ENCODE assay signal across 17 cellular contexts in the genomic region with DNA sequence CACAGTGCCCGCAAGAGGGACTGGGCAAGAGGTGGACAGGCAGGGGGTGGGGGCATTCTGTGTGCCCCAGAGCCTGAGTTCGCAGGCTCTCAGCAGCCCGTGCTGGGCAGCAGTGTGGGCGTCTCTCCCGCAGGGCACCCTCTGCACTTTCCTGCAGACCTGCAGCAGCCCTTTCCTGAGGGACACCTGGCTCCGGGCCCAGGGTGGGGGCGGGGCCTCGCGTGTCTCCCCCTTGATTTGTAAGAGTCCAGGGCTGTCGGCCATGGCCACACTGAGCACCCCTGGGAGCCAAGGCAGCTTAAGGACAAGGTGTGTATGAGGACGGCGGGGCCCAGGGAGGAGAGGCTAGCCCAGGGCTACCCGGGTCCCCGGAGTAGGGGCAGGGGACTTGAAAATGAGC. TPM values are rescaled to one million over a fixed set of nuclear protein-coding genes. Genes with fewer than 3 reads are reported as not detected.
A peak's percentile ranks its signal among the peaks of the same experiment; 100 is the strongest.
DNase-seq lines count a peak whose midpoint lies in the region; ATAC-seq, FAIRE-seq and TF ChIP-seq lines count a peak whose summit lies in the region.
"Had no signal": no experiment of that assay in that cellular context is flagged by ENCODE, and none has a peak within 500 bp of the region (broad histone marks: within the 10 kb centered on the region; RNA-seq: fewer than 3 reads in every experiment).

No MANE protein-coding gene starts in this region.

- H3K27ac ChIP-seq in K562 (ENCODE audit: extremely low read depth, low read depth, low read length) (no peak overlapping the region), lower lobe of right lung (peak overlapping the region; percentile 83), suprapubic skin (peak overlapping the region; percentile 59)

- no peaks in the 10 kb centered on the region for H3K9me3 ChIP-seq in Loucy (ENCODE audit: insufficient read depth, low read depth, low read length)
- no peaks in the 10 kb centered on the region for H3K9me3 ChIP-seq in K562 (replicated peaks; ENCODE audit: control insufficient read depth, insufficient read depth, low read depth, low read length)
- no peaks in the 10 kb centered on the region for H3K9me3 ChIP-seq in lower lobe of right lung
- H3K9me3 ChIP-seq in suprapubic skin, result no peaks in the 10 kb centered on the region
- H3K9me3 ChIP-seq: HAP-1, pancreas had no signal

- no peaks in the 10 kb centered on the region for H3K9me1 ChIP-seq in K562 (ENCODE audit: control insufficient read depth, insufficient read depth, low read length)

- CTCF ChIA-PET in K562 (lab: Yijun Ruan, JAX; ENCODE audit: low intra/inter-chr PET ratio), result no interaction called here

- no peaks in the 10 kb centered on the region for H3K36me3 Mint-ChIP-seq in activated T-helper 17 cell treated with anti-CD3 and anti-CD28 coated beads, Interleukin-2, amount 50 U/mL, for 72 hours (ENCODE audit: low read depth)
- H3K36me3 Mint-ChIP-seq: activated naive CD8-positive, alpha-beta T cell had no signal

- TF ChIP-seq RAD21 in K562 (CRISPR knock-in tag; conservative IDR thresholded peaks at IDR 0.05 in 1 of 2, IDR thresholded peaks at IDR 0.05 in 1 of 2), result no peak

- POLR2A ChIA-PET in K562 (lab: Yijun Ruan, JAX), result no interaction called here

- TF ChIP-seq EP300 in K562 (IDR thresholded peaks at IDR 0.05; ENCODE audit: low read length) (no peak), suprapubic skin (IDR thresholded peaks at IDR 0.05) (no peak)

- H3K36me3 ChIP-seq in Loucy (ENCODE audit: insufficient read depth, low read length) (no peaks in the 10 kb centered on the region), K562 (ENCODE audit: control insufficient read depth, insufficient read depth, low read length) (no peaks in the 10 kb centered on the region), lower lobe of right lung (no peaks in the 10 kb centered on the region), suprapubic skin (no peaks in the 10 kb centered on the region)
- H3K36me3 ChIP-seq: HAP-1, pancreas had no signal

- no peaks in the 10 kb centered on the region for H3K9me3 Mint-ChIP-seq in activated T-helper 17 cell treated with anti-CD3 and anti-CD28 coated beads, Interleukin-2, amount 50 U/mL, for 72 hours
- H3K9me3 Mint-ChIP-seq: T-helper 2 cell treated with Interferon-gamma antibody and Interleukin-4, amounts not matched to agents 5 μg/mL and 100 μg/mL, for 36 hours had no signal

- TF ChIP-seq CTCF in Loucy (conservative IDR thresholded peaks at IDR 0.05; ENCODE audit: low read length), result no peak
- no peak for TF ChIP-seq CTCF in K562 (IDR thresholded peaks at IDR 0.05 in 2 of 3, conservative IDR thresholded peaks at IDR 0.05 in 1 of 3; ENCODE audit: insufficient read depth in 2 of 3, low read depth in 1 of 3, low read length in 3 of 3)
- no peak for TF ChIP-seq CTCF in lower lobe of right lung (IDR thresholded peaks at IDR 0.05)
- TF ChIP-seq CTCF in suprapubic skin (IDR thresholded peaks at IDR 0.05), result no peak

- H3K79me2 ChIP-seq in Loucy (ENCODE audit: insufficient read depth, low read length) (no peaks in the 10 kb centered on the region), K562 (ENCODE audit: control insufficient read depth, insufficient read depth, low read length) (no peaks in the 10 kb centered on the region)

- H3K27me3 ChIP-seq in Loucy (ENCODE audit: insufficient read depth, low read length, poor library complexity, severe bottlenecking), result no peaks in the 10 kb centered on the region
- H3K27me3 ChIP-seq in K562 (ENCODE audit: control insufficient read depth in 2 of 2, insufficient read depth in 2 of 2, low read length in 2 of 2), result peaks cover 6 to 15% of the 10 kb centered on the region in 2 experiments; a peak in 3 of 5 replicates
- H3K27me3 ChIP-seq in lower lobe of right lung (ENCODE audit: low read depth), result no peaks in the 10 kb centered on the region
- H3K27me3 ChIP-seq in suprapubic skin, result no peaks in the 10 kb centered on the region
- H3K27me3 ChIP-seq: pancreas had no signal

- no peaks in the 10 kb centered on the region for H4K20me1 ChIP-seq in Loucy (ENCODE audit: insufficient read depth, low read length, poor library complexity, severe bottlenecking)
- H4K20me1 ChIP-seq in K562 (replicated peaks; ENCODE audit: control insufficient read depth, insufficient read depth, low read length), result no peaks in the 10 kb centered on the region

- H2AFZ ChIP-seq in Loucy (ENCODE audit: low read length) (no peak overlapping the region), K562 (ENCODE audit: low read depth, low read length) (no peak overlapping the region)

- 64% methylated on average over 10 of the region's 14 CpGs for WGBS in K562 (ENCODE audit: insufficient coverage, low coverage, missing lambda C conversion rate)
- 75% methylated on average over 2 of the region's 14 CpGs for WGBS in suprapubic skin

- H3K4me3 ChIP-seq in Loucy (ENCODE audit: low read length, poor library complexity, severe bottlenecking), result no peak overlapping the region
- no peak overlapping the region for H3K4me3 ChIP-seq in K562
- no peak overlapping the region for H3K4me3 ChIP-seq in lower lobe of right lung
- no peak overlapping the region for H3K4me3 ChIP-seq in suprapubic skin
- H3K4me3 ChIP-seq: GM12878, HAP-1, pancreas had no signal

- in situ Hi-C loops in K562 (cut with MboI), result no loop called here

- H3K4me1 ChIP-seq in Loucy (ENCODE audit: insufficient read depth, low read length, poor library complexity, severe bottlenecking) (peaks cover 18% of the 10 kb centered on the region), K562 (replicated peaks in 1 of 2; ENCODE audit: control insufficient read depth in 2 of 2, insufficient read depth in 2 of 2, low read length in 2 of 2) (peaks cover 11 to 72% of the 10 kb centered on the region in 2 experiments; a peak in 4 of 5 replicates), lower lobe of right lung (peaks cover 53% of the 10 kb centered on the region), suprapubic skin (peaks cover 59% of the 10 kb centered on the region)
- H3K4me1 ChIP-seq: HAP-1 had no signal

- FAIRE-seq in K562 (lab: Jason Lieb, UNC), result no peak
- FAIRE-seq: colon, GM12878, pancreas had no signal

- H3K9me2 ChIP-seq in Loucy (replicated peaks; ENCODE audit: low read depth, low read length), result no peaks in the 10 kb centered on the region

- no peak overlapping the region for H3K4me3 Mint-ChIP-seq in activated T-helper 17 cell treated with anti-CD3 and anti-CD28 coated beads, Interleukin-2, amount 50 U/mL, for 72 hours
- H3K4me3 Mint-ChIP-seq: activated CD8-positive, alpha-beta T cell treated with anti-CD3 and anti-CD28 coated beads, Interleukin-2, amount 10 ng/mL, durations not matched to agents 7 days and 5 days; activated naive CD8-positive, alpha-beta T cell; T-helper 2 cell treated with Interferon-gamma antibody and Interleukin-4, amounts not matched to agents 5 μg/mL and 100 μg/mL, for 36 hours had no signal

- DNase-seq in K562 (ENCODE audit: extremely low read depth in 1 of 4, low spot score in 3 of 4) (no peak), lower lobe of right lung (no peak), suprapubic skin (ENCODE audit: low spot score in 2 of 2) (no peak), HuH-7.5 (ENCODE audit: low spot score) (no peak)
- DNase-seq: activated CD8-positive, alpha-beta T cell treated with anti-CD3 and anti-CD28 coated beads, Interleukin-2, amount 10 ng/mL, durations not matched to agents 7 days and 5 days; NCI-H1930; stimulated activated CD4-positive, alpha-beta T cell treated with anti-CD3 and anti-CD28 coated beads, Interleukin-4, amount 100 ng/mL, for 24 hours; stimulated activated naive CD8-positive, alpha-beta T cell treated with anti-CD3 and anti-CD28 coated beads, Interleukin-15, Interleukin-2, amounts not matched to agents 100 U/mL and 50 U/mL, for 24 hours had no signal

- intact Hi-C loops in K562 (cut with micrococcal nuclease) (no loop called here), lower lobe of right lung (cut with DNase I) (no loop called here)

- H3K27ac Mint-ChIP-seq in activated T-helper 17 cell treated with anti-CD3 and anti-CD28 coated beads, Interleukin-2, amount 50 U/mL, for 72 hours, result no peak overlapping the region
- H3K27ac Mint-ChIP-seq: activated CD8-positive, alpha-beta T cell treated with anti-CD3 and anti-CD28 coated beads, Interleukin-2, amount 10 ng/mL, durations not matched to agents 7 days and 5 days; activated naive CD8-positive, alpha-beta T cell; T-helper 2 cell treated with Interferon-gamma antibody and Interleukin-4, amounts not matched to agents 5 μg/mL and 100 μg/mL, for 36 hours had no signal

- H3K9ac ChIP-seq in Loucy (ENCODE audit: low read depth, low read length, poor library complexity, severe bottlenecking) (peak overlapping the region; percentile 23), K562 (ENCODE audit: insufficient read depth in 1 of 2, low read depth in 2 of 2, low read length in 2 of 2) (peak overlapping the region in 1 of 2 experiments; percentile 68; a peak in 2 of 4 replicates)

- TF ChIP-seq POLR2A in K562 (conservative IDR thresholded peaks at IDR 0.05) (no peak), suprapubic skin (IDR thresholded peaks at IDR 0.05) (no peak)

- BruUV-seq in K562 (replicated peaks; lab: Mats Ljungman, UMichigan), result no TSS peak

- no peaks in the 10 kb centered on the region for H3F3A ChIP-seq in Loucy (ENCODE audit: low read depth)

- H3K4me1 Mint-ChIP-seq in activated T-helper 17 cell treated with anti-CD3 and anti-CD28 coated beads, Interleukin-2, amount 50 U/mL, for 72 hours, result no peaks in the 10 kb centered on the region

- ATAC-seq in K562 (no peak), lower lobe of right lung (peak in 1 of 2 donors; percentile 1), GM21381 (IDR thresholded peaks at IDR 0.05; ENCODE audit: unreplicated experiment) (no peak)
- no peak for ATAC-seq in activated T-helper 17 cell treated with anti-CD3 and anti-CD28 coated beads, Interleukin-2, amount 50 U/mL, for 72 hours (replicated peaks)
- ATAC-seq: activated CD8-positive, alpha-beta T cell treated with anti-CD3 and anti-CD28 coated beads, Interleukin-2, amount 10 ng/mL, durations not matched to agents 7 days and 5 days; GM12878; stimulated activated naive CD8-positive, alpha-beta T cell treated with anti-CD3 and anti-CD28 coated beads, Interleukin-15, Interleukin-2, amounts not matched to agents 100 U/mL and 50 U/mL, for 24 hours had no signal

- peaks cover 7% of the 10 kb centered on the region for H3K27me3 Mint-ChIP-seq in activated T-helper 17 cell treated with anti-CD3 and anti-CD28 coated beads, Interleukin-2, amount 50 U/mL, for 72 hours

- H3K4me2 ChIP-seq in Loucy (ENCODE audit: low read depth, low read length, poor library complexity, severe bottlenecking) (no peak overlapping the region), K562 (ENCODE audit: insufficient read depth, low read length) (no peak overlapping the region)

RNA-seq across cellular contexts. Expression of a gene that starts 33.4 kb away (rescaled TPM):
- total RNA-seq in K562 (2011; cell fraction: chromatin; rRNA removed; ENCODE audit: low replicate concordance), result 96.2 and 235 TPM in 2 replicates
- total RNA-seq in K562 (2011; cell fraction: nucleolus; rRNA removed), result 109 and 114 TPM in 2 replicates
- 104 and 132 TPM in 2 replicates for total RNA-seq in K562 (2011; cell fraction: nucleoplasm; rRNA removed)
- 35.6 and 35.8 TPM in 2 replicates for total RNA-seq in K562 (2014; rRNA removed)
- total RNA-seq in K562 (2014; rRNA removed; fragmentation: Illumina TruSeq; extraction: Trizol), result 4.3 and 5.2 TPM in 2 replicates
- 15.5 and 16.1 TPM in 2 replicates for total RNA-seq in K562 (2015; rRNA removed; fragmentation: Illumina TruSeq; extraction: Trizol)
- total RNA-seq in K562 (2021), result 52.8 and 54.2 TPM in 2 replicates
- 13.1 and 18.0 TPM in 2 replicates for polyA plus RNA-seq in K562 (2011; rRNA removed)
- 18.4 and 29.4 TPM in 2 replicates for polyA plus RNA-seq in K562 (2011; cell fraction: cytosol; rRNA removed)
- 50.2 and 67.4 TPM in 2 replicates for polyA plus RNA-seq in K562 (2011; cell fraction: nucleus; rRNA removed)
- polyA plus RNA-seq in K562 (2012), result 38.9 and 86.6 TPM in 2 replicates
- polyA plus RNA-seq in K562 (2014; fragmentation: Illumina TruSeq; extraction: Trizol), result 13.8 and 24.0 TPM in 2 replicates
- under 1 TPM; 0.45 to 0.92 TPM for polyA plus RNA-seq in K562 (2014; fragmentation: Nextera tagmentation; extraction: Ambion mirVana)
- polyA plus RNA-seq in K562 (2014; rRNA removed), result 31.7 and 32.1 TPM in 2 replicates
- 16.9 and 24.8 TPM in 2 replicates for polyA minus RNA-seq in K562 (2011; rRNA and poly(A)+ RNA removed)
- polyA minus RNA-seq in K562 (2011; cell fraction: cytosol; rRNA and poly(A)+ RNA removed), result 54.3 and 65.3 TPM in 2 replicates
- 28.7 and 33.2 TPM in 2 replicates for polyA minus RNA-seq in K562 (2011; cell fraction: nucleus; rRNA and poly(A)+ RNA removed)
- total RNA-seq in lower lobe of right lung, result 98.1 TPM
- total RNA-seq in suprapubic skin, result 10 to 100 TPM; 48.5 to 84.9 (median 69.4) TPM
- 10 to 100 TPM; 58.4 to 71.2 TPM for total RNA-seq in activated T-helper 17 cell treated with anti-CD3 and anti-CD28 coated beads, Interleukin-2, amount 50 U/mL, for 72 hours
